In the genomic region with DNA sequence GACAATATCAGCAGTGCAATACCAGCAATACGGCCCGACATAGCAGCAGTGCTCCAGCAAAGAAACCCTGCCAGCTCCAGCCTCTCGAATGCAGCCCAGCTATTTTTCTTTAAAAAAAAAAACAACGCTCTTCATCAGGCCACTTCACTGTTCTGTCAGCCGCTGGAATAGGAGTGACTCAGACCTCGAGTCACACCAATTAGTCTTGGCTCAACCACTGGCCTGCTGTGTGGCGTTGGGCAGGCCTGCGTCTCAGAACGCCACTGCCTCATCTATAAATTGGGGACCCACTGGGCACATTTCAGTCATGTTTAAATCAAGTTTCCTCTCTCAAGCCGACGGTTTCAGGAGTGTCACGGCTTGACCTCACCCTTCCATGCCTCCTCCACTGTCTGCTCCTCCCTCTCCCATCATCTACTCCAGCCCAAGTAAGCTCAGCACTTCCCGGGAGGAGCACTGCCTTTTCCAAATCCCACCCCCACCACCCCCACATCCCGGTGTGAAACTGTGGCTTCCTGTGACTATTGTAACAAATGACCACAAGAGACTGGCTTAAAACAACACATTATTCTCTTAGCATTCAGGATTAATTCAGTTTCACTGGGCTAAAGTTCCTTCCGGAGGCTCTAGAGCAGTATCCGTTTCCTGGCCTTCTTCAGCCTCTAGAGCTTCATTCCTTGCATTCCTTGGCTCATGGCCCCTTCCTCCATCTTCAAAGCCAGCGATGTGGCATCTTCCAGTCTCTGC, we compare ENCODE assay signal across 13 cellular contexts.
DNase-seq lines count a peak whose midpoint lies in the region; ATAC-seq and TF ChIP-seq lines count a peak whose summit lies in the region.
"Had no signal": no experiment of that assay in that cellular context is flagged by ENCODE, and none has a peak within 500 bp of the region (broad histone marks: within the 10 kb centered on the region; RNA-seq: fewer than 3 reads in every experiment).

No MANE protein-coding gene starts in this region.

- CTCF ChIA-PET in PC-9 (lab: Charles Lee): interaction anchor here (0.6 to 2.5 kb wide), 3 partner anchors 14 to 90 kb away, joined by 3 to 8 read pairs (median 3); no protein-coding TSS in a partner anchor

- H4K20me1 ChIP-seq in PC-9 (ENCODE audit: insufficient read depth): no peaks in the 10 kb centered on the region

- WGBS in esophagus squamous epithelium, 2 donors: 46 to 55% methylated on average over 16 to 17 of the region's 17 CpGs
- 37 to 53% methylated on average over 17 of the region's 17 CpGs for WGBS in lower leg skin, 2 donors

- no peak overlapping the region; the same call in 1 of the 2 replicates for H3K4me2 ChIP-seq in PC-9

- no peaks in the 10 kb centered on the region for H3K36me3 ChIP-seq in PC-9 (ENCODE audit: low read depth)
- H3K36me3 ChIP-seq in esophagus squamous epithelium: no peaks in the 10 kb centered on the region
- H3K36me3 ChIP-seq: tibial nerve had no signal

- no peak overlapping the region for H3K4me3 ChIP-seq in PC-9
- no peak overlapping the region for H3K4me3 ChIP-seq in esophagus squamous epithelium
- no peak overlapping the region for H3K4me3 ChIP-seq in lower leg skin (ENCODE audit: low read depth, poor library complexity, severe bottlenecking)
- H3K4me3 ChIP-seq: tibial nerve had no signal

- H3K4me3 Mint-ChIP-seq in osteocyte (ENCODE audit: unreplicated experiment): no peak overlapping the region

- H3K27me3 Mint-ChIP-seq in osteocyte (ENCODE audit: unreplicated experiment): no peaks in the 10 kb centered on the region

- H2AFZ ChIP-seq in PC-9: no peak overlapping the region
- H2AFZ ChIP-seq: parathyroid adenoma had no signal

- H3K36me3 Mint-ChIP-seq in osteocyte (ENCODE audit: unreplicated experiment): no peaks in the 10 kb centered on the region

- H3K4me1 ChIP-seq in PC-9 (replicated peaks; ENCODE audit: insufficient read depth) (peaks cover 45% of the 10 kb centered on the region), esophagus squamous epithelium (peaks cover 0 to 52% (median 32%) of the 10 kb centered on the region in 3 donors)
- H3K4me1 ChIP-seq: parathyroid adenoma had no signal

- peaks cover 28% of the 10 kb centered on the region for H3F3A ChIP-seq in PC-9 (ENCODE audit: insufficient read depth, low read depth)

- no peaks in the 10 kb centered on the region for H3K9me3 Mint-ChIP-seq in osteocyte (ENCODE audit: unreplicated experiment)

- no peaks in the 10 kb centered on the region for H3K9me2 ChIP-seq in PC-9 (ENCODE audit: insufficient read depth)

- DNase-seq in Caki2 (ENCODE audit: low read depth) (peak; percentile 72), PC-9 (peak; percentile 43 to 56), esophagus squamous epithelium (lab: John Stamatoyannopoulos, UW) (no peak), osteocyte (ENCODE audit: extremely low spot score, unreplicated experiment) (no peak), lower leg skin (ENCODE audit: low spot score in 2 of 2) (no peak), DMS153 treated with DMSO at 0.1 percent for 48 hours (lab: John Stamatoyannopoulos, UW; ENCODE audit: unreplicated experiment) (no peak), DMS114 treated with DMSO at 0.1 percent for 48 hours (lab: John Stamatoyannopoulos, UW; ENCODE audit: unreplicated experiment) (no peak)
- DNase-seq: activated CD4-positive, alpha-beta T cell treated with anti-CD3 and anti-CD28 coated beads for 4 hours; effector memory CD4-positive, alpha-beta T cell; NCI-H1930 had no signal

- H3K27ac ChIP-seq in PC-9 (no peak overlapping the region), esophagus squamous epithelium (peak overlapping the region in 3 of 4 donors; percentile 57 to 75 (median 64))

- no peak for TF ChIP-seq CTCF in PC-9 (conservative IDR thresholded peaks at IDR 0.05)
- TF ChIP-seq CTCF in esophagus squamous epithelium (IDR thresholded peaks at IDR 0.05): no peak
- no peak for TF ChIP-seq CTCF in osteocyte (IDR thresholded peaks at IDR 0.05)
- no peak for TF ChIP-seq CTCF in lower leg skin (IDR thresholded peaks at IDR 0.05)

- intact Hi-C loops in PC-9 (cut with micrococcal nuclease; ENCODE audit: unreplicated experiment): loop anchor here (2.0 kb wide), 1 partner anchor 15 kb away; no protein-coding TSS in a partner anchor
- intact Hi-C loops in esophagus squamous epithelium (cut with DNase I): no loop called here
- intact Hi-C loops in lower leg skin (cut with DNase I; ENCODE audit: low total_unique reads): loop anchor here (5.0 kb wide), 1 partner anchor 39 kb away; no protein-coding TSS in a partner anchor

- H3K79me2 ChIP-seq in PC-9 (ENCODE audit: low read depth): no peaks in the 10 kb centered on the region
- H3K79me2 ChIP-seq: parathyroid adenoma had no signal

- no peak for TF ChIP-seq POLR2A in esophagus squamous epithelium (IDR thresholded peaks at IDR 0.05)
- no peak for TF ChIP-seq POLR2A in lower leg skin (IDR thresholded peaks at IDR 0.05)

- in situ Hi-C loops in Caki2 (cut with HindIII; ENCODE audit: low pct_unique_long_range_greater_than_20kb, low sequenced_read_pairs): loop anchor here (10.0 kb wide), 1 partner anchor 57 kb away; no protein-coding TSS in a partner anchor

- ATAC-seq in GM19328 (IDR thresholded peaks at IDR 0.05; ENCODE audit: unreplicated experiment): no peak

- no peaks in the 10 kb centered on the region for H3K27me3 ChIP-seq in PC-9 (ENCODE audit: insufficient read depth, low read depth)
- H3K27me3 ChIP-seq in esophagus squamous epithelium: no peaks in the 10 kb centered on the region
- H3K27me3 ChIP-seq: tibial nerve had no signal

- H3K4me1 Mint-ChIP-seq in osteocyte (ENCODE audit: unreplicated experiment): peaks cover 36% of the 10 kb centered on the region

- POLR2A ChIA-PET in PC-9 (lab: Charles Lee; ENCODE audit: unreplicated experiment): interaction anchor here (0.6 to 0.7 kb wide), 3 partner anchors 8 to 162 kb away, joined by 7 read pairs; no protein-coding TSS in a partner anchor

- H3K9me3 ChIP-seq in PC-9 (ENCODE audit: insufficient read depth, low read depth) (no peaks in the 10 kb centered on the region), esophagus squamous epithelium (no peaks in the 10 kb centered on the region)
- H3K9me3 ChIP-seq: tibial nerve had no signal

- BruUV-seq in PC-9 (replicated peaks; lab: Mats Ljungman, UMichigan): TSS peak; percentile 74

- peak overlapping the region; percentile 88 for H3K27ac Mint-ChIP-seq in osteocyte (ENCODE audit: unreplicated experiment)

Comparison
In these comparisons a context has a peak if more than half of its experiments do, and no peak if none do; other contexts are left out.
1. DNase-seq: peak in Caki2 (single experiment) and PC-9 (2 of 2); none in esophagus squamous epithelium (single experiment), osteocyte (single experiment), lower leg skin (0 of 2), DMS153 treated with DMSO at 0.1 percent for 48 hours (single experiment) and DMS114 treated with DMSO at 0.1 percent for 48 hours (single experiment).